In genomic region chr6:139152892-139153271, GRCh38 we compare ENCODE assay signal across 1 cellular context.
TF ChIP-seq lines count a peak whose summit lies in the region.

No MANE protein-coding gene starts in this region.

TF ChIP-seq in IMR-90, 13 proteins besides CTCF, POLR2A, EP300 and RAD21 (continued from another document):
- TF ChIP-seq ELK1 (IDR thresholded peaks at IDR 0.05; ENCODE audit: borderline replicate concordance, low read depth, low read length) (no peak), BHLHE40 (IDR thresholded peaks at IDR 0.05; ENCODE audit: low read depth, low read length) (no peak), NFE2L2 (IDR thresholded peaks at IDR 0.05; ENCODE audit: low read depth, low read length) (no peak), MAZ (IDR thresholded peaks at IDR 0.05; ENCODE audit: borderline replicate concordance, low read depth, low read length) (no peak), SMC3 (IDR thresholded peaks at IDR 0.05; ENCODE audit: low read depth, low read length) (no peak), CEBPB (IDR thresholded peaks at IDR 0.05; ENCODE audit: low read depth, low read length) (no peak), MXI1 (IDR thresholded peaks at IDR 0.05; ENCODE audit: borderline replicate concordance, low read depth, low read length) (no peak)
TF ChIP-seq in IMR-90: peak in this region for 0.
